10 cellular contexts compared by ENCODE assay signal in genomic region chr2:241771286-241772062, GRCh38. TPM values are rescaled to one million over a fixed set of nuclear protein-coding genes. Genes with fewer than 3 reads are reported as not detected.
A peak's percentile ranks its signal among the peaks of the same experiment; 100 is the strongest.
DNase-seq lines count a peak whose midpoint lies in the region; ATAC-seq, FAIRE-seq and TF ChIP-seq lines count a peak whose summit lies in the region.
"Had no signal": no experiment of that assay in that cellular context is flagged by ENCODE, and none has a peak within 500 bp of the region (broad histone marks: within the 10 kb centered on the region; RNA-seq: fewer than 3 reads in every experiment).

No MANE protein-coding gene starts in this region.

- no peaks in the 10 kb centered on the region for H4K20me1 ChIP-seq in hepatocyte (ENCODE audit: insufficient read depth, poor library complexity, severe bottlenecking)

- H3K4me3 Mint-ChIP-seq in activated CD4-positive, alpha-beta T cell treated with anti-CD3 and anti-CD28 coated beads for 36 hours = no peak overlapping the region
- H3K4me3 Mint-ChIP-seq in activated T-cell treated with anti-CD3 and anti-CD28 coated beads, Interleukin-2, amount 50 U/mL, for 4 hours = peak overlapping the region; percentile 48
- H3K4me3 Mint-ChIP-seq in stimulated activated naive B cell treated with anti-CD40 and anti-IgM and Interleukin-4, amounts not matched to agents 10 μg/mL and 1 μg/mL and 100 μg/mL, for 72 hours = peak overlapping the region; percentile 66 to 75

- peaks cover 14% of the 10 kb centered on the region for H3K4me1 Mint-ChIP-seq in activated CD4-positive, alpha-beta T cell treated with anti-CD3 and anti-CD28 coated beads for 36 hours
- H3K4me1 Mint-ChIP-seq in activated T-cell treated with anti-CD3 and anti-CD28 coated beads, Interleukin-2, amount 50 U/mL, for 4 hours (ENCODE audit: low read depth) = peaks cover 12% of the 10 kb centered on the region
- peaks cover 12 to 19% of the 10 kb centered on the region in 2 donors for H3K4me1 Mint-ChIP-seq in stimulated activated naive B cell treated with anti-CD40 and anti-IgM and Interleukin-4, amounts not matched to agents 10 μg/mL and 1 μg/mL and 100 μg/mL, for 72 hours

- no peak for ATAC-seq in activated CD4-positive, alpha-beta T cell treated with anti-CD3 and anti-CD28 coated beads for 36 hours
- no peak for ATAC-seq in activated T-cell treated with anti-CD3 and anti-CD28 coated beads, Interleukin-2, amount 50 U/mL, for 4 hours
- ATAC-seq in stimulated activated naive B cell treated with anti-CD40 and anti-IgM and Interleukin-4, amounts not matched to agents 10 μg/mL and 1 μg/mL and 100 μg/mL, for 72 hours (replicated peaks) = peak in 1 of 2 donors; percentile 36

- peaks cover 19% of the 10 kb centered on the region for H3K4me1 ChIP-seq in hepatocyte (ENCODE audit: insufficient read depth)

- no peak for DNase-seq in activated CD4-positive, alpha-beta T cell treated with anti-CD3 and anti-CD28 coated beads for 36 hours
- no peak for DNase-seq in activated CD4-positive, alpha-beta T cell treated with anti-CD3 and anti-CD28 coated beads, Interleukin-2, amount 50 U/mL, for 1 hour
- no peak for DNase-seq in activated T-cell treated with anti-CD3 and anti-CD28 coated beads, Interleukin-2, amount 50 U/mL, for 4 hours
- DNase-seq in hepatocyte (ENCODE audit: low spot score) (no peak), NCI-H526 (lab: John Stamatoyannopoulos, UW) (no peak), urothelium cell line (ENCODE audit: low spot score) (no peak)
- DNase-seq in stimulated activated naive B cell treated with anti-CD40 and anti-IgM and Interleukin-4, amounts not matched to agents 10 μg/mL and 1 μg/mL and 100 μg/mL, for 72 hours = no peak
- DNase-seq in stimulated activated naive CD4-positive, alpha-beta T cell treated with Interleukin-2 at 50 U/mL for 16 hours (lab: John Stamatoyannopoulos, UW) = no peak

- H3K36me3 ChIP-seq in hepatocyte (replicated peaks; ENCODE audit: insufficient read depth, low read depth) = no peaks in the 10 kb centered on the region

- H3K27me3 ChIP-seq in hepatocyte = no peaks in the 10 kb centered on the region

- CTCF ChIA-PET in activated CD4-positive, alpha-beta T cell treated with anti-CD3 and anti-CD28 coated beads for 36 hours (lab: Charles Lee) = interaction anchor here (1.0 kb wide), 1 partner anchor 13 kb away, joined by 3 read pairs; no protein-coding TSS in a partner anchor

- no peak for TF ChIP-seq CTCF in hepatocyte (IDR thresholded peaks at IDR 0.05; ENCODE audit: poor library complexity)

- peak overlapping the region; percentile 55 for H3K27ac ChIP-seq in hepatocyte

- no peaks in the 10 kb centered on the region for H3K79me2 ChIP-seq in hepatocyte

- no peaks in the 10 kb centered on the region for H3K27me3 Mint-ChIP-seq in activated CD4-positive, alpha-beta T cell treated with anti-CD3 and anti-CD28 coated beads for 36 hours
- no peaks in the 10 kb centered on the region for H3K27me3 Mint-ChIP-seq in activated T-cell treated with anti-CD3 and anti-CD28 coated beads, Interleukin-2, amount 50 U/mL, for 4 hours (ENCODE audit: low read depth)
- H3K27me3 Mint-ChIP-seq in stimulated activated naive B cell treated with anti-CD40 and anti-IgM and Interleukin-4, amounts not matched to agents 10 μg/mL and 1 μg/mL and 100 μg/mL, for 72 hours = peaks cover 7 to 17% of the 10 kb centered on the region in 2 donors

- POLR2A ChIA-PET in activated CD4-positive, alpha-beta T cell treated with anti-CD3 and anti-CD28 coated beads for 36 hours (lab: Charles Lee) = no interaction called here

- H3K4me2 ChIP-seq in hepatocyte = peak overlapping the region; percentile 37

- peak overlapping the region; percentile 32 for H3K27ac Mint-ChIP-seq in activated CD4-positive, alpha-beta T cell treated with anti-CD3 and anti-CD28 coated beads for 36 hours
- peak overlapping the region; percentile 89 for H3K27ac Mint-ChIP-seq in stimulated activated naive B cell treated with anti-CD40 and anti-IgM and Interleukin-4, amounts not matched to agents 10 μg/mL and 1 μg/mL and 100 μg/mL, for 72 hours

- no peaks in the 10 kb centered on the region for H3K9me2 ChIP-seq in hepatocyte (replicated peaks; ENCODE audit: insufficient read depth)

- no peak overlapping the region for H2AFZ ChIP-seq in hepatocyte

- 71% methylated on average over 31 of the region's 38 CpGs for WGBS in hepatocyte (ENCODE audit: low lambda C conversion rate, missing lambda C conversion rate)

- H3K9me3 Mint-ChIP-seq in activated CD4-positive, alpha-beta T cell treated with anti-CD3 and anti-CD28 coated beads for 36 hours (ENCODE audit: low read depth) = no peaks in the 10 kb centered on the region
- H3K9me3 Mint-ChIP-seq in activated T-cell treated with anti-CD3 and anti-CD28 coated beads, Interleukin-2, amount 50 U/mL, for 4 hours = no peaks in the 10 kb centered on the region
- H3K9me3 Mint-ChIP-seq in stimulated activated naive B cell treated with anti-CD40 and anti-IgM and Interleukin-4, amounts not matched to agents 10 μg/mL and 1 μg/mL and 100 μg/mL, for 72 hours = no peaks in the 10 kb centered on the region

- no peaks in the 10 kb centered on the region for H3K36me3 Mint-ChIP-seq in activated CD4-positive, alpha-beta T cell treated with anti-CD3 and anti-CD28 coated beads for 36 hours (ENCODE audit: low read depth)
- H3K36me3 Mint-ChIP-seq in activated T-cell treated with anti-CD3 and anti-CD28 coated beads, Interleukin-2, amount 50 U/mL, for 4 hours (ENCODE audit: insufficient read depth) = no peaks in the 10 kb centered on the region
- H3K36me3 Mint-ChIP-seq in stimulated activated naive B cell treated with anti-CD40 and anti-IgM and Interleukin-4, amounts not matched to agents 10 μg/mL and 1 μg/mL and 100 μg/mL, for 72 hours = peaks cover 2 to 3% of the 10 kb centered on the region in 2 donors

- FAIRE-seq in urothelium cell line (lab: Jason Lieb, UNC) = no peak
- FAIRE-seq: A204.1 had no signal

- intact Hi-C loops in activated CD4-positive, alpha-beta T cell treated with anti-CD3 and anti-CD28 coated beads for 36 hours (cut with DNase I, micrococcal nuclease) = no loop called here

- no peaks in the 10 kb centered on the region for H3K9me3 ChIP-seq in hepatocyte (ENCODE audit: low read depth)

- no peak overlapping the region for H3K4me3 ChIP-seq in hepatocyte

RNA-seq across cellular contexts. Expression of gene GAL3ST2, which starts 5.1 kb away (rescaled TPM):
- total RNA-seq in activated CD4-positive, alpha-beta T cell treated with anti-CD3 and anti-CD28 coated beads for 36 hours = 1 to 10 TPM in 1 of 2 experiments, under 1 TPM in 1; 0.94 to 1.0 TPM
- under 1 TPM in 2 of 3 donors, not detected in 1; 0.23 to 0.33 TPM for total RNA-seq in activated T-cell treated with anti-CD3 and anti-CD28 coated beads, Interleukin-2, amount 50 U/mL, for 4 hours
- total RNA-seq in hepatocyte = 0.20 and 0.53 TPM in 2 replicates
- polyA plus RNA-seq in hepatocyte = not detected in 2 replicates
- total RNA-seq: MCF 10A had no signal

RNA-seq across cellular contexts. Expression of gene D2HGDH, which starts 37.0 kb away (rescaled TPM):
- 10 to 100 TPM; 18.2 to 34.1 TPM for total RNA-seq in activated CD4-positive, alpha-beta T cell treated with anti-CD3 and anti-CD28 coated beads for 36 hours
- 10 to 100 TPM; 13.9 to 22.5 (median 18.7) TPM for total RNA-seq in activated T-cell treated with anti-CD3 and anti-CD28 coated beads, Interleukin-2, amount 50 U/mL, for 4 hours
- total RNA-seq in hepatocyte = 12.9 TPM in 2 replicates
- polyA plus RNA-seq in hepatocyte = 41.2 and 54.8 TPM in 2 replicates

RNA-seq across cellular contexts. Expression of gene NEU4, which starts 37.5 kb away (rescaled TPM):
- total RNA-seq in activated CD4-positive, alpha-beta T cell treated with anti-CD3 and anti-CD28 coated beads for 36 hours = under 1 TPM; 0.76 to 0.89 TPM
- total RNA-seq in activated T-cell treated with anti-CD3 and anti-CD28 coated beads, Interleukin-2, amount 50 U/mL, for 4 hours = under 1 TPM in 1 of 3 donors, not detected in 2; 0.65 TPM
- total RNA-seq in hepatocyte = 6.8 and 9.3 TPM in 2 replicates
- polyA plus RNA-seq in hepatocyte = 8.7 and 10.2 TPM in 2 replicates
- total RNA-seq: MCF 10A had no signal
